ENCODE assay signal across 18 cellular contexts in the genomic region with DNA sequence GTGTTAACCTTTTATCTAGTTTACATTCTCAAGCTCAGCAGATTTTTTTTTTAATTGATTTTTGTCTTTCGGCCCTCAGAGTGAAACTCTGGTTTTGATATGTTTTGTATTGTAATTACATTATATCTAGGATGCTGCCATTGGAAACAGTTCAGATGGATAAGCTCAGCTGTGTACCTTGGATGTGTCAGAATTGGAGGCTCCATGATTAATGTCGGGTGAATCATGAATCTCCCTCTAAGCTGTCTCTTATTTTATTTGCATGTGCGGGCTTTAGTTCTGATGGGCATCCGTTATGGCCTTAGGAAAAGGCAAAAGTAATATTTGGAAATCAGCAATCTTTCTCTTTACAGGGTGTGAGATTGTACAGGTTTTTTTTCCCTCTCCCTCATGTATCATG. TPM values are rescaled to one million over a fixed set of nuclear protein-coding genes. Genes with fewer than 3 reads are reported as not detected.
DNase-seq lines count a peak whose midpoint lies in the region; ATAC-seq and TF ChIP-seq lines count a peak whose summit lies in the region.
"Had no signal": no experiment of that assay in that cellular context is flagged by ENCODE, and none has a peak within 500 bp of the region (broad histone marks: within the 10 kb centered on the region; RNA-seq: fewer than 3 reads in every experiment).

No MANE protein-coding gene starts in this region.

- no peaks in the 10 kb centered on the region for H3K9me3 Mint-ChIP-seq in neural progenitor cell
- H3K9me3 Mint-ChIP-seq in activated CD4-positive, alpha-beta T cell treated with anti-CD3 and anti-CD28 coated beads, Interleukin-2, amount 10 ng/mL, durations not matched to agents 24 days and 14 days = no peaks in the 10 kb centered on the region
- H3K9me3 Mint-ChIP-seq: CD4-positive, CD25-positive, alpha-beta regulatory T cell had no signal

- H4K20me1 ChIP-seq in fibroblast of lung (ENCODE audit: control insufficient read depth, extremely low read depth, insufficient read depth, low read length) = no peaks in the 10 kb centered on the region
- peaks cover 78% of the 10 kb centered on the region for H4K20me1 ChIP-seq in neural progenitor cell (ENCODE audit: low read depth)

- no peak overlapping the region for H3K27ac ChIP-seq in fibroblast of lung (ENCODE audit: insufficient read depth, low read length)
- no peak overlapping the region for H3K27ac ChIP-seq in neural progenitor cell

- H3K27me3 ChIP-seq in fibroblast of lung (ENCODE audit: control insufficient read depth, insufficient read depth, low read length) = no peaks in the 10 kb centered on the region
- H3K27me3 ChIP-seq in neural progenitor cell = no peaks in the 10 kb centered on the region

- peak overlapping the region; percentile 35 for H3K4me3 Mint-ChIP-seq in neural progenitor cell
- no peak overlapping the region for H3K4me3 Mint-ChIP-seq in activated CD4-positive, alpha-beta T cell treated with anti-CD3 and anti-CD28 coated beads, Interleukin-2, amount 10 ng/mL, durations not matched to agents 24 days and 14 days

- peaks cover 3% of the 10 kb centered on the region for H3K4me1 ChIP-seq in fibroblast of lung (ENCODE audit: control insufficient read depth, extremely low read depth, insufficient read depth, low read length)
- H3K4me1 ChIP-seq in neural progenitor cell = peaks cover 8% of the 10 kb centered on the region

- ATAC-seq in GM18517 (IDR thresholded peaks at IDR 0.05; ENCODE audit: unreplicated experiment) = no peak
- ATAC-seq: Right ventricle myocardium inferior had no signal

- H3K4me2 ChIP-seq in fibroblast of lung (ENCODE audit: extremely low read depth, insufficient read depth, low read length) (peak overlapping the region; percentile 99), neural progenitor cell (peak overlapping the region; percentile 88)

- H3F3A ChIP-seq in neural progenitor cell (ENCODE audit: low read depth) = peaks cover 13% of the 10 kb centered on the region

- H3K9me3 ChIP-seq in fibroblast of lung (ENCODE audit: control insufficient read depth, insufficient read depth, low read depth, low read length) (no peaks in the 10 kb centered on the region), neural progenitor cell (ENCODE audit: low read depth) (no peaks in the 10 kb centered on the region)

- H3K27me3 Mint-ChIP-seq in neural progenitor cell (ENCODE audit: insufficient read depth, low read depth) = peaks cover 8% of the 10 kb centered on the region
- peaks cover 57% of the 10 kb centered on the region for H3K27me3 Mint-ChIP-seq in activated CD4-positive, alpha-beta T cell treated with anti-CD3 and anti-CD28 coated beads, Interleukin-2, amount 10 ng/mL, durations not matched to agents 24 days and 14 days

- H2AFZ ChIP-seq in fibroblast of lung (ENCODE audit: low read length) = no peak overlapping the region
- no peak overlapping the region for H2AFZ ChIP-seq in neural progenitor cell (replicated peaks)

- peak; percentile 65 for DNase-seq in ELR (ENCODE audit: low read depth)
- DNase-seq in NCI-H226 = peak; percentile 26
- DNase-seq in fibroblast of lung (ENCODE audit: low read depth in 2 of 2) = peak in 1 of 2 donors; percentile 58
- no peak for DNase-seq in neural progenitor cell (ENCODE audit: low spot score)
- no peak for DNase-seq in islet precursor cell
- no peak for DNase-seq in stimulated activated CD4-positive, alpha-beta T cell treated with anti-CD3 and anti-CD28 coated beads, Interleukin-4, amount 100 ng/mL, for 4 hours
- no peak for DNase-seq in activated CD4-positive, alpha-beta T cell treated with anti-CD3 and anti-CD28 coated beads, Interleukin-2, amount 10 ng/mL, durations not matched to agents 24 days and 14 days
- DNase-seq: activated naive CD4-positive, alpha-beta T cell; anterior cingulate cortex; CD4-positive, CD25-positive, alpha-beta regulatory T cell; Karpas-422; NCI-H1105; NCI-H2107; NCI-H524; substantia nigra; T-helper 1 cell had no signal

- H3K4me3 ChIP-seq in fibroblast of lung (replicated peaks in 1 of 4; ENCODE audit: control extremely low read depth in 1 of 4, insufficient read depth in 1 of 4, low read depth in 3 of 4, low read length in 4 of 4) = peak overlapping the region in 1 of 4 experiments; percentile 64
- H3K4me3 ChIP-seq in neural progenitor cell = no peak overlapping the region

- TF ChIP-seq CTCF in fibroblast of lung (conservative IDR thresholded peaks at IDR 0.05 in 1 of 2, IDR thresholded peaks at IDR 0.05 in 1 of 2; ENCODE audit: low read depth in 1 of 2, low read length in 2 of 2) (no peak), neural progenitor cell (IDR thresholded peaks at IDR 0.05) (no peak)

- H3K36me3 Mint-ChIP-seq in neural progenitor cell = no peaks in the 10 kb centered on the region
- no peaks in the 10 kb centered on the region for H3K36me3 Mint-ChIP-seq in activated CD4-positive, alpha-beta T cell treated with anti-CD3 and anti-CD28 coated beads, Interleukin-2, amount 10 ng/mL, durations not matched to agents 24 days and 14 days (ENCODE audit: low read depth)
- H3K36me3 Mint-ChIP-seq: CD4-positive, CD25-positive, alpha-beta regulatory T cell had no signal

- H3K36me3 ChIP-seq in fibroblast of lung (ENCODE audit: control insufficient read depth, insufficient read depth, low read length) = no peaks in the 10 kb centered on the region
- no peaks in the 10 kb centered on the region for H3K36me3 ChIP-seq in neural progenitor cell

- H3K27ac Mint-ChIP-seq in neural progenitor cell = no peak overlapping the region
- no peak overlapping the region for H3K27ac Mint-ChIP-seq in activated CD4-positive, alpha-beta T cell treated with anti-CD3 and anti-CD28 coated beads, Interleukin-2, amount 10 ng/mL, durations not matched to agents 24 days and 14 days
- H3K27ac Mint-ChIP-seq: CD4-positive, CD25-positive, alpha-beta regulatory T cell had no signal

- H3K9ac ChIP-seq in fibroblast of lung (ENCODE audit: insufficient read depth, low read length) = no peak overlapping the region
- no peak overlapping the region for H3K9ac ChIP-seq in neural progenitor cell

- peaks cover 65% of the 10 kb centered on the region for H3K79me2 ChIP-seq in fibroblast of lung (ENCODE audit: control insufficient read depth, insufficient read depth, low read length)
- peaks cover 92% of the 10 kb centered on the region for H3K79me2 ChIP-seq in neural progenitor cell (ENCODE audit: low read depth)

- intact Hi-C loops in activated CD4-positive, alpha-beta T cell treated with anti-CD3 and anti-CD28 coated beads, Interleukin-2, amount 10 ng/mL, durations not matched to agents 24 days and 14 days (cut with micrococcal nuclease) = loop anchor here (10.0 kb wide), 2 partner anchors 809 to 1481 kb away; a partner anchor contains a TSS

- H3K4me1 Mint-ChIP-seq in neural progenitor cell = peaks cover 12% of the 10 kb centered on the region
- H3K4me1 Mint-ChIP-seq in activated CD4-positive, alpha-beta T cell treated with anti-CD3 and anti-CD28 coated beads, Interleukin-2, amount 10 ng/mL, durations not matched to agents 24 days and 14 days = peaks cover 14% of the 10 kb centered on the region

RNA-seq across cellular contexts. Expression of a gene that starts 4.2 kb away (rescaled TPM):
- total RNA-seq in fibroblast of lung (64.5 and 97.9 TPM in 2 replicates), neural progenitor cell (ENCODE audit: low replicate concordance) (65.1 and 65.3 TPM in 2 replicates)
- polyA plus RNA-seq in fibroblast of lung = 31.7 and 67.0 TPM in 2 replicates
- 22.6 and 47.6 TPM in 2 replicates for polyA plus RNA-seq in fibroblast of lung (2012)
- polyA minus RNA-seq in fibroblast of lung (ENCODE audit: low replicate concordance) = 68.2 and 98.8 TPM in 2 replicates
- 4.2 and 4.6 TPM in 2 replicates for total RNA-seq in activated CD4-positive, alpha-beta T cell treated with anti-CD3 and anti-CD28 coated beads, Interleukin-2, amount 10 ng/mL, durations not matched to agents 24 days and 14 days
- total RNA-seq: CD4-positive, CD25-positive, alpha-beta regulatory T cell had no signal
- polyA plus RNA-seq: CD4-positive, CD25-positive, alpha-beta regulatory T cell had no signal

Comparison
In these comparisons a context has a peak if more than half of its experiments do, and no peak if none do; other contexts are left out.
1. DNase-seq: peak in ELR (single experiment) and NCI-H226 (single experiment); none in neural progenitor cell (single experiment), islet precursor cell (single experiment), stimulated activated CD4-positive, alpha-beta T cell treated with anti-CD3 and anti-CD28 coated beads, Interleukin-4, amount 100 ng/mL, for 4 hours (0 of 2) and activated CD4-positive, alpha-beta T cell treated with anti-CD3 and anti-CD28 coated beads, Interleukin-2, amount 10 ng/mL, durations not matched to agents 24 days and 14 days (single experiment).
2. RNA of a gene that starts 4.2 kb away (total RNA-seq): 64.5 to 97.9 TPM in fibroblast of lung and 65.1 to 65.3 TPM in neural progenitor cell; 4.2 to 4.6 TPM in activated CD4-positive, alpha-beta T cell treated with anti-CD3 and anti-CD28 coated beads, Interleukin-2, amount 10 ng/mL, durations not matched to agents 24 days and 14 days; every median in the first group is over 10 times any median in the second.